ENCODE assay signal across 8 cellular contexts in the genomic region with DNA sequence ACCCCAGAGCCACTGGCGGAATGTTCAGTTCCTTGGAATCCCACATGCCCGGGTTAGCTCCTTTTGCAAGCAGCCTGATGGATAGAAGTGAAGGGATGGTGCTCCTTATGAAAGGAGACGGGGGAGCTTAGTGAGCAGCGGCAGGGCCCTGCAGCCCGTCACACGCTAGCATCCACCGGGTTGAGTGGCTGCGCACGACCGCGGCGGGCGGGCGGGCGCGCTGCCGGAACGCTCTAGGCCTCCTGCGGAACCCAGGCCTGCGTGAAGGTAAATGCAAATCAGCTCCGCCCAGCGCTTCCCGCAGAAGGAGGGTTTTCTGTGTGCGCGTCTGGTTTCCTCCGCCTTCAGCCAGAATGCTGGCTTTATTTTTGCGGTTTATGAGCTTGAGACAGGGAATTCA. TPM values are rescaled to one million over a fixed set of nuclear protein-coding genes. Genes with fewer than 3 reads are reported as not detected.
DNase-seq lines count a peak whose midpoint lies in the region.

No MANE protein-coding gene starts in this region.

- no peaks in the 10 kb centered on the region for H3K9me2 ChIP-seq in GM23248 (ENCODE audit: insufficient read depth)

- no peak overlapping the region for H3K27ac ChIP-seq in GM23248

- CTCF ChIA-PET in activated CD4-positive, alpha-beta memory T cell treated with anti-CD3 and anti-CD28 coated beads, Interleukin-2, amount 10 ng/mL, durations not matched to agents 7 days and 5 days (lab: Charles Lee): interaction anchor here (0.6 to 2.1 kb wide), 8 partner anchors 9 to 677 kb away, joined by 3 to 7 read pairs (median 5); no protein-coding TSS in a partner anchor

- no peak overlapping the region for H2AFZ ChIP-seq in GM23248

- no peaks in the 10 kb centered on the region for H3F3A ChIP-seq in GM23248 (ENCODE audit: insufficient read depth)

- POLR2A ChIA-PET in activated CD4-positive, alpha-beta memory T cell treated with anti-CD3 and anti-CD28 coated beads, Interleukin-2, amount 10 ng/mL, durations not matched to agents 7 days and 5 days (lab: Charles Lee): interaction anchor here (1.1 kb wide), 1 partner anchor 38 kb away, joined by 3 read pairs; no protein-coding TSS in a partner anchor

- no peak overlapping the region for H3K4me3 Mint-ChIP-seq in activated CD4-positive, alpha-beta memory T cell treated with anti-CD3 and anti-CD28 coated beads, Interleukin-2, amount 10 ng/mL, durations not matched to agents 7 days and 5 days

- DNase-seq in NCI-H1417 (lab: John Stamatoyannopoulos, UW) (peak; percentile 37 to 73 (median 60)), NCI-H1417 treated with DMSO at 0.1 percent for 48 hours (lab: John Stamatoyannopoulos, UW) (no peak), germinal center (ENCODE audit: low spot score) (peak; percentile 74), GM23248 (no peak), GOT3 (lab: John Stamatoyannopoulos, UW) (no peak), mesenteric fat pad (ENCODE audit: low spot score) (no peak)
- DNase-seq in activated CD4-positive, alpha-beta memory T cell treated with anti-CD3 and anti-CD28 coated beads, Interleukin-2, amount 10 ng/mL, durations not matched to agents 7 days and 5 days: peak; percentile 34
- DNase-seq in stimulated activated CD4-positive, alpha-beta T cell treated with anti-CD3 and anti-CD28 coated beads, Interleukin-12 subunit alpha, Interleukin-12 subunit beta, amount 100 ng/mL, for 4 hours: peak; percentile 8

- no peaks in the 10 kb centered on the region for H4K20me1 ChIP-seq in GM23248 (ENCODE audit: insufficient read depth)

- in situ Hi-C loops in GM23248 (cut with MboI): no loop called here

- H3K27me3 ChIP-seq in GM23248 (replicated peaks; ENCODE audit: insufficient read depth): peaks cover 51% of the 10 kb centered on the region

- no peak overlapping the region for H3K27ac Mint-ChIP-seq in activated CD4-positive, alpha-beta memory T cell treated with anti-CD3 and anti-CD28 coated beads, Interleukin-2, amount 10 ng/mL, durations not matched to agents 7 days and 5 days

- H3K9me3 Mint-ChIP-seq in activated CD4-positive, alpha-beta memory T cell treated with anti-CD3 and anti-CD28 coated beads, Interleukin-2, amount 10 ng/mL, durations not matched to agents 7 days and 5 days: no peaks in the 10 kb centered on the region

- no peaks in the 10 kb centered on the region for H3K79me2 ChIP-seq in GM23248 (ENCODE audit: insufficient read depth)

- peaks cover 10% of the 10 kb centered on the region for H3K4me1 Mint-ChIP-seq in activated CD4-positive, alpha-beta memory T cell treated with anti-CD3 and anti-CD28 coated beads, Interleukin-2, amount 10 ng/mL, durations not matched to agents 7 days and 5 days

- no peaks in the 10 kb centered on the region for H3K9me3 ChIP-seq in GM23248 (ENCODE audit: low read depth)

- H3K36me3 ChIP-seq in GM23248 (ENCODE audit: low read depth): no peaks in the 10 kb centered on the region

- peaks cover 48% of the 10 kb centered on the region for H3K27me3 Mint-ChIP-seq in activated CD4-positive, alpha-beta memory T cell treated with anti-CD3 and anti-CD28 coated beads, Interleukin-2, amount 10 ng/mL, durations not matched to agents 7 days and 5 days

- H3K4me3 ChIP-seq in GM23248: no peak overlapping the region

- WGBS in GM23248 (ENCODE audit: low coverage in 1 of 2, low lambda C conversion rate in 2 of 2, missing lambda C conversion rate in 2 of 2), 2 experiments: 46 to 48% methylated on average over 27 of the region's 27 CpGs

- H3K4me1 ChIP-seq in GM23248 (ENCODE audit: insufficient read depth): no peaks in the 10 kb centered on the region

- no peak overlapping the region for H3K9ac ChIP-seq in GM23248

- H3K36me3 Mint-ChIP-seq in activated CD4-positive, alpha-beta memory T cell treated with anti-CD3 and anti-CD28 coated beads, Interleukin-2, amount 10 ng/mL, durations not matched to agents 7 days and 5 days (ENCODE audit: low read depth): no peaks in the 10 kb centered on the region

- no peak overlapping the region for H3K4me2 ChIP-seq in GM23248 (ENCODE audit: unreplicated experiment)

RNA-seq across cellular contexts. Expression of gene IL12B, which starts 19.8 kb away (rescaled TPM):
- total RNA-seq in activated CD4-positive, alpha-beta memory T cell treated with anti-CD3 and anti-CD28 coated beads, Interleukin-2, amount 10 ng/mL, durations not matched to agents 7 days and 5 days: under 1 TPM in 1 of 2 experiments, not detected in 1; 0.08 TPM
- not detected in 2 replicates for total RNA-seq in GM23248 (2014; rRNA removed; shearing (Covaris generic))
- polyA plus RNA-seq in GM23248 (2016; fragmentation: Nextera tagmentation; extraction: Ambion mirVana): not detected in 2 replicates
- not detected for total RNA-seq in mesenteric fat pad

RNA-seq across cellular contexts. Expression of gene UBLCP1, which starts 47.4 kb away (rescaled TPM):
- total RNA-seq in activated CD4-positive, alpha-beta memory T cell treated with anti-CD3 and anti-CD28 coated beads, Interleukin-2, amount 10 ng/mL, durations not matched to agents 7 days and 5 days: 10 to 100 TPM; 27.8 to 31.0 TPM
- 24.5 and 38.2 TPM in 2 replicates for total RNA-seq in GM23248 (2014; rRNA removed; shearing (Covaris generic))
- 37.6 and 39.8 TPM in 2 replicates for polyA plus RNA-seq in GM23248 (2016; fragmentation: Nextera tagmentation; extraction: Ambion mirVana)
- 20.6 TPM for total RNA-seq in mesenteric fat pad

Comparison
In these comparisons a context has a peak if more than half of its experiments do, and no peak if none do; other contexts are left out.
1. DNase-seq: peak in NCI-H1417 (3 of 3), activated CD4-positive, alpha-beta memory T cell treated with anti-CD3 and anti-CD28 coated beads, Interleukin-2, amount 10 ng/mL, durations not matched to agents 7 days and 5 days (single experiment), germinal center (single experiment) and stimulated activated CD4-positive, alpha-beta T cell treated with anti-CD3 and anti-CD28 coated beads, Interleukin-12 subunit alpha, Interleukin-12 subunit beta, amount 100 ng/mL, for 4 hours (single experiment); none in NCI-H1417 treated with DMSO at 0.1 percent for 48 hours (single experiment), GM23248 (single experiment), GOT3 (single experiment) and mesenteric fat pad (single experiment).